ENCODE assay signal across 8 cellular contexts in the genomic region with DNA sequence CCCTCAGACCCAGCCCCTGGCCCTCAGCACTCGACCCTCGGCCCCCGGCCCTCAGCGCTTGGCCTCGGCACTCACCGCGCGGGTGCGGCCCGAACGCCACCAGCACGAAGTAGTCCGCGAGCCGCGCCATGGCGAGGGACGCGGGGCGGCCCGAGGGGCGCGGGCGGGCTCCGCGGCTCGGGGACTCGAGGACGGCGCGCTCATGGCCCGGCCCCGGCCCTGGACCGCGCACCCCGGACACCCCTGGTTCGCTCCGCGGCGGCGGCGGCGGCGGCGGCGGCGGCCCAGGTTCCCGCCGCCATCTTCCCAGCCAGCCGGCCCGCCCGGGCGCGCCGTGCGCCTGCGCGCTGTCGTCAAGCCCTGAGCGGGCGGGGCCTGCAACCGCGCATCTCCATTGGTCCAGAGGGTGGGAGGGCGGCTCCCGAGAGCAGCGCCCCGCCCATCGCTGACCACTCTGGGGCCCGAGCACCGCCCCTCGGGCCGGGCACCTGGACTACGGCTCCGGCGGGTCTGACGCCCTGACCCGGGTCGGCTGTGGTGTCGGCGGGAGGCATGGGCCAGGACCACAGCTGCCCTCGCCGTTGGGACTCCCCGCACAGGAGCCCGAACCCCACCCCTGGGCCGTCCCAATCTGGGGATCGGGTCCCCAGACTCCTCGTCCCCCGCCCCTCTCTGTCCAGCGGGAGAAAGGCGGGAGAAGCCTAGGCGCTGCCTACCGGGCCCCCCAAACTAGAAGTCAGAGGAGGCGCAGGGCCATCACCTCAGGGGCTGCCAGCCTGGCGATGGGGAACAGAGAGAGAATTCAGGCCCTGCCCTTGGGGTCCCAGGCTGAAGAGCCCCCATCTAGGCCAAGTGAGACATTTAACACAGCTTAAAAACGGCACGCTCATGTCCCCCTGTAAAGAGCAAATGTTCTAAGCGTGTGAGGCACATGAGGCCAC. TPM values are rescaled to one million over a fixed set of nuclear protein-coding genes. Genes with fewer than 3 reads are reported as not detected.
DNase-seq lines count a peak whose midpoint lies in the region; ATAC-seq and TF ChIP-seq lines count a peak whose summit lies in the region.

TSS of gene SBF1 (minus strand) at position 325 of the 941 bp plus-strand sequence. CDS start at position 130, 195 bp downstream.

- H3K36me3 ChIP-seq in neutrophil = peaks cover 3% of the 10 kb centered on the region
- H3K36me3 ChIP-seq in subcutaneous abdominal adipose tissue (ENCODE audit: control insufficient read depth in 5 of 5, insufficient read depth in 5 of 5, low read length in 5 of 5) = no peaks in the 10 kb centered on the region

- H3K4me3 ChIP-seq in neutrophil (ENCODE audit: low read depth in 1 of 2, low read length in 1 of 2) (peak within 1 kb of the TSS; percentile 66 to 81), subcutaneous abdominal adipose tissue (ENCODE audit: low read depth in 1 of 5, low read length in 5 of 5) (peak within 1 kb of the TSS; percentile 49 to 79 (median 76))

- H3K27me3 Mint-ChIP-seq in activated naive CD4-positive, alpha-beta T cell treated with anti-CD3 and anti-CD28 coated beads, Interleukin-2, amount 50 U/mL, for 24 hours = no peaks in the 10 kb centered on the region

- H3K4me1 Mint-ChIP-seq in activated naive CD4-positive, alpha-beta T cell treated with anti-CD3 and anti-CD28 coated beads, Interleukin-2, amount 50 U/mL, for 24 hours = peaks cover 47% of the 10 kb centered on the region

- H3K4me1 ChIP-seq in neutrophil (ENCODE audit: control insufficient read depth in 1 of 2, insufficient read depth in 1 of 2, low read depth in 1 of 2, low read length in 1 of 2) = peaks cover 30 to 43% of the 10 kb centered on the region in 2 experiments
- H3K4me1 ChIP-seq in subcutaneous abdominal adipose tissue (ENCODE audit: control insufficient read depth in 5 of 5, insufficient read depth in 5 of 5, low read length in 5 of 5) = peaks cover 12 to 50% (median 47%) of the 10 kb centered on the region in 5 donors

- DNase-seq in EL (peak; percentile 91), H4 (ENCODE audit: low spot score) (peak; percentile 77), M059J (ENCODE audit: low read depth) (peak; percentile 83), germinal center (ENCODE audit: low spot score) (peak; percentile 98)

- H3K9me3 ChIP-seq in neutrophil = no peaks in the 10 kb centered on the region
- H3K9me3 ChIP-seq in subcutaneous abdominal adipose tissue (ENCODE audit: control insufficient read depth in 5 of 5, low read length in 5 of 5) = no peaks in the 10 kb centered on the region

- H3K27ac ChIP-seq in neutrophil (peak within 1 kb of the TSS; percentile 66), subcutaneous abdominal adipose tissue (ENCODE audit: low read depth, low read length) (no peak within 1 kb of the TSS)

- peak within 1 kb of the TSS; percentile 71 to 87 (median 79) for H3K9ac ChIP-seq in subcutaneous abdominal adipose tissue (ENCODE audit: low read length in 5 of 5)

- H3K27ac Mint-ChIP-seq in activated naive CD4-positive, alpha-beta T cell treated with anti-CD3 and anti-CD28 coated beads, Interleukin-2, amount 50 U/mL, for 24 hours = peak within 1 kb of the TSS; percentile 95

- peaks cover 2% of the 10 kb centered on the region for H3K36me3 Mint-ChIP-seq in activated naive CD4-positive, alpha-beta T cell treated with anti-CD3 and anti-CD28 coated beads, Interleukin-2, amount 50 U/mL, for 24 hours

- peak; percentile 94 for ATAC-seq in SK-N-SH treated with all-trans-retinoic acid at 6 μM for 48 hours

- peak; percentile 20 for TF ChIP-seq CTCF in neutrophil (IDR thresholded peaks at IDR 0.05)

- H3K27me3 ChIP-seq in neutrophil (peaks cover 36% of the 10 kb centered on the region), subcutaneous abdominal adipose tissue (ENCODE audit: control insufficient read depth in 5 of 5, insufficient read depth in 4 of 5, low read length in 5 of 5) (peaks cover 0 to 4% (median 1%) of the 10 kb centered on the region in 5 donors)

- H3K9me3 Mint-ChIP-seq in activated naive CD4-positive, alpha-beta T cell treated with anti-CD3 and anti-CD28 coated beads, Interleukin-2, amount 50 U/mL, for 24 hours = no peaks in the 10 kb centered on the region

- peak within 1 kb of the TSS; percentile 92 for H3K4me3 Mint-ChIP-seq in activated naive CD4-positive, alpha-beta T cell treated with anti-CD3 and anti-CD28 coated beads, Interleukin-2, amount 50 U/mL, for 24 hours

TF ChIP-seq in SK-N-SH treated with all-trans-retinoic acid at 6 μM for 48 hours, 23 proteins besides CTCF, POLR2A, EP300 and RAD21 (continues in another document):
- TF ChIP-seq TOX (CRISPR knock-in tag; IDR thresholded peaks at IDR 0.05; ENCODE audit: borderline replicate concordance) (no peak), OSR1 (CRISPR knock-in tag; IDR thresholded peaks at IDR 0.05) (no peak), BACH2 (CRISPR knock-in tag; IDR thresholded peaks at IDR 0.05; ENCODE audit: borderline replicate concordance) (no peak), ESRRG (CRISPR knock-in tag; IDR thresholded peaks at IDR 0.05) (no peak), SNAI2 (CRISPR knock-in tag; IDR thresholded peaks at IDR 0.05) (no peak), ZNF8 (CRISPR knock-in tag; IDR thresholded peaks at IDR 0.05) (no peak), CSDC2 (CRISPR knock-in tag; IDR thresholded peaks at IDR 0.05) (no peak), ISL1 (CRISPR knock-in tag; IDR thresholded peaks at IDR 0.05) (no peak), CREB5 (CRISPR knock-in tag; IDR thresholded peaks at IDR 0.05; ENCODE audit: low read depth) (no peak), ZNF565 (CRISPR knock-in tag; conservative IDR thresholded peaks at IDR 0.05; ENCODE audit: low read depth) (no peak), PATZ1 (CRISPR knock-in tag; IDR thresholded peaks at IDR 0.05; ENCODE audit: borderline replicate concordance) (no peak), ZC3H10 (CRISPR knock-in tag; IDR thresholded peaks at IDR 0.05) (no peak)
- TF ChIP-seq, protein P1, sequence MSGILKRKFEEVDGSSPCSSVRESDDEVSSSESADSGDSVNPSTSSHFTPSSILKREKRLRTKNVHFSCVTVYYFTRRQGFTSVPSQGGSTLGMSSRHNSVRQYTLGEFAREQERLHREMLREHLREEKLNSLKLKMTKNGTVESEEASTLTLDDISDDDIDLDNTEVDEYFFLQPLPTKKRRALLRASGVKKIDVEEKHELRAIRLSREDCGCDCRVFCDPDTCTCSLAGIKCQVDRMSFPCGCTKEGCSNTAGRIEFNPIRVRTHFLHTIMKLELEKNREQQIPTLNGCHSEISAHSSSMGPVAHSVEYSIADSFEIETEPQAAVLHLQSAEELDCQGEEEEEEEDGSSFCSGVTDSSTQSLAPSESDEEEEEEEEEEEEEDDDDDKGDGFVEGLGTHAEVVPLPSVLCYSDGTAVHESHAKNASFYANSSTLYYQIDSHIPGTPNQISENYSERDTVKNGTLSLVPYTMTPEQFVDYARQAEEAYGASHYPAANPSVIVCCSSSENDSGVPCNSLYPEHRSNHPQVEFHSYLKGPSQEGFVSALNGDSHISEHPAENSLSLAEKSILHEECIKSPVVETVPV (CRISPR knock-in tag; IDR thresholded peaks at IDR 0.05) = no peak
- TF ChIP-seq, protein P2, sequence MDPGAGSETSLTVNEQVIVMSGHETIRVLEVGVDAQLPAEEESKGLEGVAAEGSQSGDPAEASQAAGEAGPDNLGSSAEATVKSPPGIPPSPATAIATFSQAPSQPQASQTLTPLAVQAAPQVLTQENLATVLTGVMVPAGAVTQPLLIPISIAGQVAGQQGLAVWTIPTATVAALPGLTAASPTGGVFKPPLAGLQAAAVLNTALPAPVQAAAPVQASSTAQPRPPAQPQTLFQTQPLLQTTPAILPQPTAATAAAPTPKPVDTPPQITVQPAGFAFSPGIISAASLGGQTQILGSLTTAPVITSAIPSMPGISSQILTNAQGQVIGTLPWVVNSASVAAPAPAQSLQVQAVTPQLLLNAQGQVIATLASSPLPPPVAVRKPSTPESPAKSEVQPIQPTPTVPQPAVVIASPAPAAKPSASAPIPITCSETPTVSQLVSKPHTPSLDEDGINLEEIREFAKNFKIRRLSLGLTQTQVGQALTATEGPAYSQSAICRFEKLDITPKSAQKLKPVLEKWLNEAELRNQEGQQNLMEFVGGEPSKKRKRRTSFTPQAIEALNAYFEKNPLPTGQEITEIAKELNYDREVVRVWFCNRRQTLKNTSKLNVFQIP (CRISPR knock-in tag; IDR thresholded peaks at IDR 0.05; ENCODE audit: borderline replicate concordance, low read depth) = no peak

RNA-seq across cellular contexts. Expression of gene SBF1, which starts in this region (rescaled TPM):
- total RNA-seq in H4 (2014; rRNA removed; shearing (Covaris generic)) = 29.1 and 33.9 TPM in 2 replicates
- total RNA-seq in M059J (2014; rRNA removed; shearing (Covaris generic)) = 19.6 and 43.6 TPM in 2 replicates
